In the genomic region with DNA sequence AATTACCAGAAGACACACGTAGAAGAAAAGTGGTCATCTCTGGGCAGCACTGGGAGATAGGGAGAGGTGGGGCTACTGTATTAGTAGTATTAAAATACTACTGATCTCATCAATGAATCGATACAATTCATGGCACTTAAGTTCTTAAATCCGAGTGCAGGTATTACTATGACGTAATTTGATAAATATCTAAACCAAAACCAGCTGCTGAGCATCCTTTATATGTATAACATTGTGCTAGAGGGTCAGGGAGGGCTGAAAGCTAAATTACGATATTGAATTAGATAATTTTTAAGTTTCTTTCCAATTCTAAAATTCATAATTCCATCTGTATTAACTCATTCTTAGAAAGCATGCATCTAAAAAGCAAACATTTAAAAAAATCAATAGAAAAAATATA, we compare ENCODE assay signal across 18 cellular contexts. TPM values are rescaled to one million over a fixed set of nuclear protein-coding genes. Genes with fewer than 3 reads are reported as not detected.
DNase-seq lines count a peak whose midpoint lies in the region; TF ChIP-seq lines count a peak whose summit lies in the region.
"Had no signal": no experiment of that assay in that cellular context is flagged by ENCODE, and none has a peak within 500 bp of the region (broad histone marks: within the 10 kb centered on the region; RNA-seq: fewer than 3 reads in every experiment).

No MANE protein-coding gene starts in this region.

- no peaks in the 10 kb centered on the region for H3K9me3 Mint-ChIP-seq in activated naive CD4-positive, alpha-beta T cell treated with anti-CD3 and anti-CD28 coated beads, Interleukin-2, amount 50 U/mL, for 24 hours
- H3K9me3 Mint-ChIP-seq in activated T-helper 1 cell treated with anti-CD3 and anti-CD28 coated beads, Interleukin-12 subunit alpha, Interleukin-12 subunit beta, Interleukin-2, Interleukin-4 antibody, amounts not matched to agents 30 ng/mL and 10 ng/mL and 1 ng/mL, durations not matched to agents 14 hours and 24 hours and 36 hours, result no peaks in the 10 kb centered on the region

- H4K20me1 ChIP-seq in KMS-11 (ENCODE audit: insufficient read depth), result no peaks in the 10 kb centered on the region

- intact Hi-C loops in activated T-helper 1 cell treated with anti-CD3 and anti-CD28 coated beads, Interleukin-12 subunit alpha, Interleukin-12 subunit beta, Interleukin-2, Interleukin-4 antibody, amounts not matched to agents 30 ng/mL and 10 ng/mL and 1 ng/mL, durations not matched to agents 14 hours and 24 hours and 36 hours (cut with micrococcal nuclease), result loop anchor here (1.0 to 2.0 kb wide), 3 partner anchors 47 to 367 kb away; no protein-coding TSS in a partner anchor

- peak overlapping the region; percentile 1 for H3K4me3 Mint-ChIP-seq in activated naive CD4-positive, alpha-beta T cell treated with anti-CD3 and anti-CD28 coated beads, Interleukin-2, amount 50 U/mL, for 24 hours
- H3K4me3 Mint-ChIP-seq in activated T-helper 1 cell treated with anti-CD3 and anti-CD28 coated beads, Interleukin-12 subunit alpha, Interleukin-12 subunit beta, Interleukin-2, Interleukin-4 antibody, amounts not matched to agents 30 ng/mL and 10 ng/mL and 1 ng/mL, durations not matched to agents 14 hours and 24 hours and 36 hours, result peak overlapping the region; percentile 6

- no peak overlapping the region for H3K27ac Mint-ChIP-seq in activated naive CD4-positive, alpha-beta T cell treated with anti-CD3 and anti-CD28 coated beads, Interleukin-2, amount 50 U/mL, for 24 hours
- H3K27ac Mint-ChIP-seq in activated T-helper 1 cell treated with anti-CD3 and anti-CD28 coated beads, Interleukin-12 subunit alpha, Interleukin-12 subunit beta, Interleukin-2, Interleukin-4 antibody, amounts not matched to agents 30 ng/mL and 10 ng/mL and 1 ng/mL, durations not matched to agents 14 hours and 24 hours and 36 hours, result peak overlapping the region; percentile 80

- H3K36me3 ChIP-seq in KMS-11 (ENCODE audit: insufficient read depth), result no peaks in the 10 kb centered on the region
- no peaks in the 10 kb centered on the region for H3K36me3 ChIP-seq in neutrophil

- H3K9me3 ChIP-seq in neutrophil, result no peaks in the 10 kb centered on the region
- H3K9me3 ChIP-seq: esophagus muscularis mucosa had no signal

- H3K27me3 ChIP-seq in KMS-11 (ENCODE audit: insufficient read depth, low read depth) (no peaks in the 10 kb centered on the region), neutrophil (no peaks in the 10 kb centered on the region)
- H3K27me3 ChIP-seq: esophagus muscularis mucosa had no signal

- TF ChIP-seq CTCF in KMS-11 (conservative IDR thresholded peaks at IDR 0.05; ENCODE audit: low read depth, low read length) (no peak), neutrophil (IDR thresholded peaks at IDR 0.05) (no peak)

- H3K4me3 ChIP-seq in KMS-11 (IDR thresholded peaks at IDR 0.05; ENCODE audit: insufficient read depth, low read depth, low read length), result no peak overlapping the region
- H3K4me3 ChIP-seq in neutrophil (ENCODE audit: low read depth in 1 of 2, low read length in 1 of 2), result no peak overlapping the region
- H3K4me3 ChIP-seq: esophagus muscularis mucosa had no signal

- no peak overlapping the region for H2AFZ ChIP-seq in KMS-11 (ENCODE audit: low read depth)

- no peak overlapping the region for H3K9ac ChIP-seq in KMS-11

- peaks cover 58% of the 10 kb centered on the region for H3K4me1 Mint-ChIP-seq in activated naive CD4-positive, alpha-beta T cell treated with anti-CD3 and anti-CD28 coated beads, Interleukin-2, amount 50 U/mL, for 24 hours
- H3K4me1 Mint-ChIP-seq in activated T-helper 1 cell treated with anti-CD3 and anti-CD28 coated beads, Interleukin-12 subunit alpha, Interleukin-12 subunit beta, Interleukin-2, Interleukin-4 antibody, amounts not matched to agents 30 ng/mL and 10 ng/mL and 1 ng/mL, durations not matched to agents 14 hours and 24 hours and 36 hours (ENCODE audit: low read depth), result peaks cover 56% of the 10 kb centered on the region

- no peak for DNase-seq in activated naive CD4-positive, alpha-beta T cell treated with anti-CD3 and anti-CD28 coated beads, Interleukin-2, amount 50 U/mL, for 16 hours
- DNase-seq in activated T-helper 1 cell treated with anti-CD3 and anti-CD28 coated beads, Interleukin-12 subunit alpha, Interleukin-12 subunit beta, Interleukin-2, Interleukin-4 antibody, amounts not matched to agents 30 ng/mL and 10 ng/mL and 1 ng/mL, durations not matched to agents 14 hours and 24 hours and 36 hours (ENCODE audit: low spot score), result no peak
- DNase-seq in NCI-H524 (lab: John Stamatoyannopoulos, UW) (no peak), germinal center (ENCODE audit: low spot score) (no peak), NCI-H187 treated with DMSO at 0.1 percent for 48 hours (lab: John Stamatoyannopoulos, UW) (no peak)
- DNase-seq: activated CD4-positive, alpha-beta T cell treated with anti-CD3 and anti-CD28 coated beads, Interleukin-2, amount 50 U/mL, for 48 hours; left ventricle myocardium superior; NCI-H187; NCI-H345; NK-92 treated with Interleukin-12 subunit alpha and Interleukin-12 subunit beta, amount 100 ng/mL, for 24 hours; occipital lobe; retina; stimulated activated CD8-positive, alpha-beta memory T cell treated with anti-CD3 and anti-CD28 coated beads, Interleukin-4, amount 100 ng/mL, for 48 hours had no signal

- H3K27ac ChIP-seq in KMS-11, result no peak overlapping the region
- peak overlapping the region; percentile 80 for H3K27ac ChIP-seq in neutrophil
- H3K27ac ChIP-seq: HL-60 had no signal

- H3K4me1 ChIP-seq in KMS-11 (ENCODE audit: low read depth, poor library complexity, severe bottlenecking) (peaks cover 38% of the 10 kb centered on the region), neutrophil (ENCODE audit: control insufficient read depth in 1 of 2, insufficient read depth in 1 of 2, low read depth in 1 of 2, low read length in 1 of 2) (peaks cover 27 to 32% of the 10 kb centered on the region in 2 experiments)

- peaks cover 27% of the 10 kb centered on the region for H3K36me3 Mint-ChIP-seq in activated naive CD4-positive, alpha-beta T cell treated with anti-CD3 and anti-CD28 coated beads, Interleukin-2, amount 50 U/mL, for 24 hours
- peaks cover 37% of the 10 kb centered on the region for H3K36me3 Mint-ChIP-seq in activated T-helper 1 cell treated with anti-CD3 and anti-CD28 coated beads, Interleukin-12 subunit alpha, Interleukin-12 subunit beta, Interleukin-2, Interleukin-4 antibody, amounts not matched to agents 30 ng/mL and 10 ng/mL and 1 ng/mL, durations not matched to agents 14 hours and 24 hours and 36 hours (ENCODE audit: low read depth)

- H3K27me3 Mint-ChIP-seq in activated naive CD4-positive, alpha-beta T cell treated with anti-CD3 and anti-CD28 coated beads, Interleukin-2, amount 50 U/mL, for 24 hours, result no peaks in the 10 kb centered on the region
- no peaks in the 10 kb centered on the region for H3K27me3 Mint-ChIP-seq in activated T-helper 1 cell treated with anti-CD3 and anti-CD28 coated beads, Interleukin-12 subunit alpha, Interleukin-12 subunit beta, Interleukin-2, Interleukin-4 antibody, amounts not matched to agents 30 ng/mL and 10 ng/mL and 1 ng/mL, durations not matched to agents 14 hours and 24 hours and 36 hours (ENCODE audit: insufficient read depth)

- peak overlapping the region; percentile 41; the same call in 1 of the 2 replicates for H3K4me2 ChIP-seq in KMS-11

- H3K79me2 ChIP-seq in KMS-11 (ENCODE audit: insufficient read depth, low read depth), result no peaks in the 10 kb centered on the region

RNA-seq across cellular contexts. Expression of a gene that starts 25.3 kb away (rescaled TPM):
- total RNA-seq in activated T-helper 1 cell treated with anti-CD3 and anti-CD28 coated beads, Interleukin-12 subunit alpha, Interleukin-12 subunit beta, Interleukin-2, Interleukin-4 antibody, amounts not matched to agents 30 ng/mL and 10 ng/mL and 1 ng/mL, durations not matched to agents 14 hours and 24 hours and 36 hours, result 132 and 140 TPM in 2 replicates
